8 cellular contexts compared by ENCODE assay signal in genomic region chr5:129125819-129126218, GRCh38. TPM values are rescaled to one million over a fixed set of nuclear protein-coding genes. Genes with fewer than 3 reads are reported as not detected.
DNase-seq lines count a peak whose midpoint lies in the region; ATAC-seq and TF ChIP-seq lines count a peak whose summit lies in the region.

No MANE protein-coding gene starts in this region.

- H3K27me3 ChIP-seq in liver (ENCODE audit: control insufficient read depth in 4 of 4, insufficient read depth in 4 of 4, low read length in 3 of 4) (no peaks in the 10 kb centered on the region), ovary (no peaks in the 10 kb centered on the region)

- TF ChIP-seq CTCF in liver (IDR thresholded peaks at IDR 0.05; ENCODE audit: low read depth, low read length, missing input control) (no peak), ovary (IDR thresholded peaks at IDR 0.05) (no peak)

- WGBS in liver = 17% methylated on average over 2 of the region's 2 CpGs
- WGBS in ovary, 3 donors = 71 to 79% (median 79%) methylated on average over 2 of the region's 2 CpGs

- H3K4me3 ChIP-seq in liver (ENCODE audit: low read depth in 1 of 3, low read length in 3 of 3) = peak overlapping the region; percentile 22 to 31 (median 27)
- no peak overlapping the region for H3K4me3 ChIP-seq in ovary

- no peak for DNase-seq in caudate nucleus (lab: John Stamatoyannopoulos, UW)
- DNase-seq in ovary = no peak
- DNase-seq in hypothalamus (lab: John Stamatoyannopoulos, UW) = no peak
- DNase-seq in activated effector memory CD4-positive, alpha-beta T cell treated with anti-CD3 and anti-CD28 coated beads, Interleukin-2, amount 50 U/mL, for 16 hours = no peak

- H3K27ac ChIP-seq in liver (ENCODE audit: low read depth in 1 of 2, low read length in 2 of 2) = peak overlapping the region; percentile 65 to 72
- H3K27ac ChIP-seq in caudate nucleus (ENCODE audit: low read depth, low read length) = no peak overlapping the region
- no peak overlapping the region for H3K27ac ChIP-seq in ovary

- no peak for TF ChIP-seq RAD21 in liver (IDR thresholded peaks at IDR 0.05)

- H3K36me3 ChIP-seq in liver (ENCODE audit: control insufficient read depth in 4 of 4, insufficient read depth in 3 of 4, low read depth in 1 of 4, low read length in 3 of 4) (no peaks in the 10 kb centered on the region), ovary (no peaks in the 10 kb centered on the region)

- H3K9ac ChIP-seq in liver (ENCODE audit: low read depth in 1 of 2, low read length in 2 of 2) = no peak overlapping the region

- intact Hi-C loops in ovary (cut with DNase I) = loop anchor here in 1 of 4 donors (5.0 kb wide), 1 partner anchor 194 kb away; no protein-coding TSS in a partner anchor

- H3K9me3 ChIP-seq in liver (ENCODE audit: control insufficient read depth in 4 of 4, low read length in 3 of 4) (no peaks in the 10 kb centered on the region), ovary (no peaks in the 10 kb centered on the region)

- TF ChIP-seq POLR2A in ovary (IDR thresholded peaks at IDR 0.05) = no peak

- ATAC-seq in GM18519 (IDR thresholded peaks at IDR 0.05; ENCODE audit: low FRiP score, unreplicated experiment) (peak; percentile 59), GM21717 (IDR thresholded peaks at IDR 0.05; ENCODE audit: unreplicated experiment) (peak; percentile 86), HG03575 (IDR thresholded peaks at IDR 0.05; ENCODE audit: extremely low read depth, insufficient number of reproducible peaks, low FRiP score, unreplicated experiment) (peak; percentile 80)

- peaks cover 3 to 29% (median 6%) of the 10 kb centered on the region in 4 donors for H3K4me1 ChIP-seq in liver (ENCODE audit: control insufficient read depth in 4 of 4, insufficient read depth in 4 of 4, low read length in 3 of 4)
- H3K4me1 ChIP-seq in ovary (ENCODE audit: insufficient read depth) = no peaks in the 10 kb centered on the region

- no peak for TF ChIP-seq EP300 in ovary (IDR thresholded peaks at IDR 0.05)

TF ChIP-seq in liver, 16 proteins besides CTCF, POLR2A, EP300 and RAD21:
- TF ChIP-seq EGR1 (IDR thresholded peaks at IDR 0.05; ENCODE audit: low read depth in 2 of 2) = no peak
- peak; percentile 7 for TF ChIP-seq HNF4G (IDR thresholded peaks at IDR 0.05)

RNA-seq across cellular contexts. Expression of gene ISOC1, which starts 31.3 kb away (rescaled TPM):
- total RNA-seq in liver (10 to 100 TPM; 34.1 to 46.5 TPM), ovary (10 to 100 TPM; 19.1 to 98.0 (median 27.3) TPM)
- polyA plus RNA-seq in liver (10 to 100 TPM; 37.1 to 52.9 TPM), ovary (10 to 100 TPM; 24.2 to 53.2 TPM)

Comparison
In these comparisons a context has a peak if more than half of its experiments do, and no peak if none do; other contexts are left out.
1. H3K27ac ChIP-seq: peak in liver (2 of 2); none in caudate nucleus (single experiment) and ovary (0 of 2).
2. Peak in every context shown above with its lines, with median percentiles within 50 percentile points of each other: ATAC-seq.